Comparison of ENCODE assay signal across 23 cellular contexts in genomic region chr2:147099845-147100244, GRCh38.
DNase-seq lines count a peak whose midpoint lies in the region; TF ChIP-seq lines count a peak whose summit lies in the region.
"Had no signal": no experiment of that assay in that cellular context is flagged by ENCODE, and none has a peak within 500 bp of the region (broad histone marks: within the 10 kb centered on the region; RNA-seq: fewer than 3 reads in every experiment).

No MANE protein-coding gene starts in this region.

- peaks cover 32% of the 10 kb centered on the region for H3K4me1 Mint-ChIP-seq in MCF 10A (ENCODE audit: insufficient read depth, unreplicated experiment)

- H3K27ac ChIP-seq in hepatocyte (peak overlapping the region; percentile 21), coronary artery (no peak overlapping the region)
- H3K27ac ChIP-seq: 22Rv1, Peyer's patch, SJSA1 had no signal

- no peaks in the 10 kb centered on the region for H3K36me3 Mint-ChIP-seq in MCF 10A (ENCODE audit: insufficient read depth, unreplicated experiment)
- H3K36me3 Mint-ChIP-seq: CD8-positive, alpha-beta T cell had no signal

- WGBS in hepatocyte (ENCODE audit: low lambda C conversion rate, missing lambda C conversion rate), result 87% methylated on average over 2 of the region's 2 CpGs

- H2AFZ ChIP-seq in hepatocyte, result no peak overlapping the region

- POLR2A ChIA-PET in MCF 10A (lab: Yijun Ruan, JAX), result interaction anchor here (0.7 to 2.9 kb wide), 10 partner anchors 9 to 745 kb away, joined by 3 to 18 read pairs (median 4); partner anchors contain the start of gene ACVR2A
- POLR2A ChIA-PET in HEK293T (lab: Yijun Ruan, JAX), result no interaction called here

- H3K36me3 ChIP-seq in hepatocyte (replicated peaks; ENCODE audit: insufficient read depth, low read depth), result no peaks in the 10 kb centered on the region
- H3K36me3 ChIP-seq: MG63, Peyer's patch, SJSA1 had no signal

- H3K9me3 Mint-ChIP-seq in MCF 10A (ENCODE audit: unreplicated experiment), result peaks cover 3% of the 10 kb centered on the region
- H3K9me3 Mint-ChIP-seq: CD8-positive, alpha-beta T cell had no signal

- intact Hi-C loops in MCF 10A (cut with micrococcal nuclease), result no loop called here

- no TSS peak for BruUV-seq in MCF 10A (replicated peaks; lab: Mats Ljungman, UMichigan)

- peak overlapping the region; percentile 57 for H3K27ac Mint-ChIP-seq in MCF 10A (ENCODE audit: low read depth, unreplicated experiment)
- H3K27ac Mint-ChIP-seq: CD8-positive, alpha-beta T cell had no signal

- CTCF ChIA-PET in MCF 10A (lab: Yijun Ruan, JAX) (interaction anchor here (0.5 to 1.3 kb wide), 4 partner anchors 18 to 786 kb away, joined by 3 to 6 read pairs (median 3); no protein-coding TSS in a partner anchor), HEK293T (lab: Yijun Ruan, JAX) (no interaction called here)

- no peaks in the 10 kb centered on the region for H3K27me3 ChIP-seq in hepatocyte
- H3K27me3 ChIP-seq: MG63, Peyer's patch, SJSA1 had no signal

- H3K4me3 Mint-ChIP-seq in MCF 10A (ENCODE audit: unreplicated experiment), result no peak overlapping the region
- H3K4me3 Mint-ChIP-seq: CD8-positive, alpha-beta T cell had no signal

- H3K9me3 ChIP-seq in hepatocyte (ENCODE audit: low read depth), result no peaks in the 10 kb centered on the region
- H3K9me3 ChIP-seq: MG63, Peyer's patch, SJSA1 had no signal

- H3K79me2 ChIP-seq in hepatocyte, result no peaks in the 10 kb centered on the region

- H3K4me1 ChIP-seq in hepatocyte (ENCODE audit: insufficient read depth), result no peaks in the 10 kb centered on the region
- H3K4me1 ChIP-seq: Peyer's patch, SJSA1 had no signal

- H3K9me2 ChIP-seq in hepatocyte (replicated peaks; ENCODE audit: insufficient read depth), result no peaks in the 10 kb centered on the region

- H4K20me1 ChIP-seq in hepatocyte (ENCODE audit: insufficient read depth, poor library complexity, severe bottlenecking), result no peaks in the 10 kb centered on the region

- DNase-seq in AG10803 (ENCODE audit: low read depth), result peak; percentile 22
- peak; percentile 2 for DNase-seq in NCI-H69 (lab: John Stamatoyannopoulos, UW)
- DNase-seq in MCF 10A (ENCODE audit: unreplicated experiment), result peak; percentile 62
- no peak for DNase-seq in hepatocyte (ENCODE audit: low spot score)
- DNase-seq in coronary artery (ENCODE audit: low spot score), result no peak
- no peak for DNase-seq in HEK293T (ENCODE audit: extremely low spot score)
- no peak for DNase-seq in SW 1271 (lab: John Stamatoyannopoulos, UW)
- no peak for DNase-seq in ecto neural progenitor cell (ENCODE audit: low spot score)
- DNase-seq: AML-193; C1 segment of cervical spinal cord; CD8-positive, alpha-beta T cell; DND-41; GOT3; Karpas-422; NCI-H1436; NCI-H187 treated with DMSO at 0.1 percent for 48 hours; NCI-H510A; NCI-H774; NK-92 treated with Interleukin-12 subunit alpha and Interleukin-12 subunit beta, amount 100 ng/mL, for 24 hours; Peyer's patch had no signal

- TF ChIP-seq CTCF in AG10803 (conservative IDR thresholded peaks at IDR 0.05; ENCODE audit: low read length), result no peak
- TF ChIP-seq CTCF in MCF 10A (IDR thresholded peaks at IDR 0.05; ENCODE audit: unreplicated experiment), result no peak
- no peak for TF ChIP-seq CTCF in hepatocyte (IDR thresholded peaks at IDR 0.05; ENCODE audit: poor library complexity)
- no peak for TF ChIP-seq CTCF in coronary artery (IDR thresholded peaks at IDR 0.05)

- H3K4me2 ChIP-seq in hepatocyte, result no peak overlapping the region

- H3K27me3 Mint-ChIP-seq in MCF 10A (ENCODE audit: insufficient read depth, unreplicated experiment), result no peaks in the 10 kb centered on the region

- H3K4me3 ChIP-seq in AG10803 (ENCODE audit: low read length), result no peak overlapping the region
- H3K4me3 ChIP-seq in hepatocyte, result no peak overlapping the region
- H3K4me3 ChIP-seq in coronary artery, result no peak overlapping the region
- H3K4me3 ChIP-seq: MG63, Peyer's patch, SJSA1 had no signal

TF ChIP-seq in HEK293T, 16 proteins besides CTCF, POLR2A, EP300 and RAD21:
- no peak for TF ChIP-seq CTBP1 (IDR thresholded peaks at IDR 0.05; ENCODE audit: borderline replicate concordance)
- no peak for TF ChIP-seq L3MBTL2 (conservative IDR thresholded peaks at IDR 0.05)
- no peak for TF ChIP-seq FOXM1 (IDR thresholded peaks at IDR 0.05; ENCODE audit: borderline replicate concordance)
- no peak for TF ChIP-seq FOXA1 (IDR thresholded peaks at IDR 0.05)
- TF ChIP-seq SP1 (IDR thresholded peaks at IDR 0.05), result no peak
- no peak for TF ChIP-seq PKNOX1 (IDR thresholded peaks at IDR 0.05)
- no peak for TF ChIP-seq ARNT (IDR thresholded peaks at IDR 0.05)
- TF ChIP-seq FOXK2 (IDR thresholded peaks at IDR 0.05), result no peak
- TF ChIP-seq ZNF384 (IDR thresholded peaks at IDR 0.05), result no peak

Comparison
In these comparisons a context has a peak if more than half of its experiments do, and no peak if none do; other contexts are left out.
1. DNase-seq: peak in AG10803 (single experiment), NCI-H69 (single experiment) and MCF 10A (single experiment); none in hepatocyte (single experiment), coronary artery (single experiment), HEK293T (single experiment), SW 1271 (0 of 2) and ecto neural progenitor cell (single experiment).